8 cellular contexts compared by ENCODE assay signal in genomic region chr16:68332411-68333121, GRCh38. TPM values are rescaled to one million over a fixed set of nuclear protein-coding genes. Genes with fewer than 3 reads are reported as not detected.
DNase-seq lines count a peak whose midpoint lies in the region; ATAC-seq and TF ChIP-seq lines count a peak whose summit lies in the region.

No MANE protein-coding gene starts in this region.

- H3K4me1 ChIP-seq in left lung = peaks cover 16 to 32% of the 10 kb centered on the region in 2 donors

- H3K36me3 ChIP-seq in left lung = peaks cover 0 to 17% of the 10 kb centered on the region in 2 donors

- no peaks in the 10 kb centered on the region for H3K9me3 Mint-ChIP-seq in activated naive CD4-positive, alpha-beta T cell treated with anti-CD3 and anti-CD28 coated beads for 36 hours
- no peaks in the 10 kb centered on the region for H3K9me3 Mint-ChIP-seq in activated T-helper 2 cell treated with anti-CD3 and anti-CD28 coated beads, Interferon-gamma antibody, Interleukin-2, Interleukin-4, amounts not matched to agents 10 μg/mL and 5 μg/mL and 100 μg/mL, durations not matched to agents 14 hours and 24 hours and 36 hours
- no peaks in the 10 kb centered on the region for H3K9me3 Mint-ChIP-seq in type B pancreatic cell

- no peaks in the 10 kb centered on the region for H3K27me3 ChIP-seq in left lung

- H3K36me3 Mint-ChIP-seq in activated naive CD4-positive, alpha-beta T cell treated with anti-CD3 and anti-CD28 coated beads for 36 hours (ENCODE audit: low read depth) = peaks cover 31% of the 10 kb centered on the region
- peaks cover 52% of the 10 kb centered on the region for H3K36me3 Mint-ChIP-seq in activated T-helper 2 cell treated with anti-CD3 and anti-CD28 coated beads, Interferon-gamma antibody, Interleukin-2, Interleukin-4, amounts not matched to agents 10 μg/mL and 5 μg/mL and 100 μg/mL, durations not matched to agents 14 hours and 24 hours and 36 hours (ENCODE audit: low read depth)
- peaks cover 12% of the 10 kb centered on the region for H3K36me3 Mint-ChIP-seq in type B pancreatic cell

- no peaks in the 10 kb centered on the region for H3K27me3 Mint-ChIP-seq in activated naive CD4-positive, alpha-beta T cell treated with anti-CD3 and anti-CD28 coated beads for 36 hours (ENCODE audit: low read depth)
- no peaks in the 10 kb centered on the region for H3K27me3 Mint-ChIP-seq in activated T-helper 2 cell treated with anti-CD3 and anti-CD28 coated beads, Interferon-gamma antibody, Interleukin-2, Interleukin-4, amounts not matched to agents 10 μg/mL and 5 μg/mL and 100 μg/mL, durations not matched to agents 14 hours and 24 hours and 36 hours (ENCODE audit: low read depth)
- no peaks in the 10 kb centered on the region for H3K27me3 Mint-ChIP-seq in type B pancreatic cell

- CTCF ChIA-PET in activated naive CD4-positive, alpha-beta T cell treated with anti-CD3 and anti-CD28 coated beads for 36 hours (lab: Charles Lee) = interaction anchor here (1.0 to 21.8 kb wide), 4 partner anchors 33 to 82 kb away, joined by 3 to 459 read pairs (median 3); partner anchors contain the start of gene SLC7A6

- intact Hi-C loops in activated naive CD4-positive, alpha-beta T cell treated with anti-CD3 and anti-CD28 coated beads for 36 hours (cut with micrococcal nuclease) = no loop called here
- intact Hi-C loops in activated T-helper 2 cell treated with anti-CD3 and anti-CD28 coated beads, Interferon-gamma antibody, Interleukin-2, Interleukin-4, amounts not matched to agents 10 μg/mL and 5 μg/mL and 100 μg/mL, durations not matched to agents 14 hours and 24 hours and 36 hours (cut with micrococcal nuclease) = no loop called here
- intact Hi-C loops in left lung (cut with DNase I) = no loop called here

- H3K4me1 Mint-ChIP-seq in activated naive CD4-positive, alpha-beta T cell treated with anti-CD3 and anti-CD28 coated beads for 36 hours (ENCODE audit: low read depth) = peaks cover 20% of the 10 kb centered on the region
- H3K4me1 Mint-ChIP-seq in activated T-helper 2 cell treated with anti-CD3 and anti-CD28 coated beads, Interferon-gamma antibody, Interleukin-2, Interleukin-4, amounts not matched to agents 10 μg/mL and 5 μg/mL and 100 μg/mL, durations not matched to agents 14 hours and 24 hours and 36 hours (ENCODE audit: low read depth) = peaks cover 22% of the 10 kb centered on the region
- H3K4me1 Mint-ChIP-seq in type B pancreatic cell (ENCODE audit: unreplicated experiment) = peaks cover 23% of the 10 kb centered on the region

- H3K9me3 ChIP-seq in left lung = no peaks in the 10 kb centered on the region

- peak; percentile 13 for DNase-seq in activated naive CD4-positive, alpha-beta T cell treated with anti-CD3 and anti-CD28 coated beads for 36 hours
- no peak for DNase-seq in activated naive CD4-positive, alpha-beta T cell treated with anti-CD3 and anti-CD28 coated beads, Interleukin-2, amount 50 U/mL, for 16 hours
- no peak for DNase-seq in activated T-helper 2 cell treated with anti-CD3 and anti-CD28 coated beads, Interferon-gamma antibody, Interleukin-2, Interleukin-4, amounts not matched to agents 10 μg/mL and 5 μg/mL and 100 μg/mL, durations not matched to agents 14 hours and 24 hours and 36 hours (ENCODE audit: low spot score)
- DNase-seq in left lung (peak in 1 of 2 donors; percentile 67), type B pancreatic cell (ENCODE audit: extremely low spot score, unreplicated experiment) (no peak), cerebellum (ENCODE audit: low spot score) (no peak)

- no peak overlapping the region for H3K4me3 Mint-ChIP-seq in activated naive CD4-positive, alpha-beta T cell treated with anti-CD3 and anti-CD28 coated beads for 36 hours
- peak overlapping the region; percentile 40 for H3K4me3 Mint-ChIP-seq in activated T-helper 2 cell treated with anti-CD3 and anti-CD28 coated beads, Interferon-gamma antibody, Interleukin-2, Interleukin-4, amounts not matched to agents 10 μg/mL and 5 μg/mL and 100 μg/mL, durations not matched to agents 14 hours and 24 hours and 36 hours (ENCODE audit: low read depth)
- H3K4me3 Mint-ChIP-seq in type B pancreatic cell = peak overlapping the region; percentile 12

- peak overlapping the region; percentile 71 to 74 for H3K27ac ChIP-seq in left lung

- TF ChIP-seq CTCF in left lung (IDR thresholded peaks at IDR 0.05) (no peak), type B pancreatic cell (conservative IDR thresholded peaks at IDR 0.05) (no peak)

- no peak overlapping the region for H3K4me3 ChIP-seq in left lung

- peak overlapping the region; percentile 17 for H3K27ac Mint-ChIP-seq in activated naive CD4-positive, alpha-beta T cell treated with anti-CD3 and anti-CD28 coated beads for 36 hours
- peak overlapping the region; percentile 62 for H3K27ac Mint-ChIP-seq in activated T-helper 2 cell treated with anti-CD3 and anti-CD28 coated beads, Interferon-gamma antibody, Interleukin-2, Interleukin-4, amounts not matched to agents 10 μg/mL and 5 μg/mL and 100 μg/mL, durations not matched to agents 14 hours and 24 hours and 36 hours
- peak overlapping the region; percentile 62 for H3K27ac Mint-ChIP-seq in type B pancreatic cell

- peak; percentile 57 for ATAC-seq in left lung
- no peak for ATAC-seq in HG03378 (IDR thresholded peaks at IDR 0.05; ENCODE audit: unreplicated experiment)
- no peak for ATAC-seq in GM19324 (IDR thresholded peaks at IDR 0.05; ENCODE audit: low FRiP score, unreplicated experiment)

RNA-seq across cellular contexts. Expression of gene PRMT7, which starts 21.7 kb away (rescaled TPM):
- total RNA-seq in activated naive CD4-positive, alpha-beta T cell treated with anti-CD3 and anti-CD28 coated beads for 36 hours = 10 to 100 TPM; 51.6 to 52.4 TPM
- 80.5 and 90.7 TPM in 2 replicates for total RNA-seq in activated T-helper 2 cell treated with anti-CD3 and anti-CD28 coated beads, Interferon-gamma antibody, Interleukin-2, Interleukin-4, amounts not matched to agents 10 μg/mL and 5 μg/mL and 100 μg/mL, durations not matched to agents 14 hours and 24 hours and 36 hours
- total RNA-seq in left lung (10 to 100 TPM; 29.0 to 35.4 TPM), type B pancreatic cell (ENCODE audit: low replicate concordance) (39.1 and 66.9 TPM in 2 replicates), cerebellum (50.8 TPM)

RNA-seq across cellular contexts. Expression of gene SLC7A6OS, which starts 21.8 kb away (rescaled TPM):
- total RNA-seq in activated naive CD4-positive, alpha-beta T cell treated with anti-CD3 and anti-CD28 coated beads for 36 hours = 10 to 100 TPM; 23.0 to 26.4 TPM
- total RNA-seq in activated T-helper 2 cell treated with anti-CD3 and anti-CD28 coated beads, Interferon-gamma antibody, Interleukin-2, Interleukin-4, amounts not matched to agents 10 μg/mL and 5 μg/mL and 100 μg/mL, durations not matched to agents 14 hours and 24 hours and 36 hours = 24.7 and 26.7 TPM in 2 replicates
- total RNA-seq in left lung = 10 to 100 TPM; 11.7 to 17.0 TPM
- 17.3 and 21.7 TPM in 2 replicates for total RNA-seq in type B pancreatic cell (ENCODE audit: low replicate concordance)
- 18.6 TPM for total RNA-seq in cerebellum
